ENCODE assay signal across 1 cellular context in genomic region chr12:56222531-56222895, GRCh38.
TF ChIP-seq lines count a peak whose summit lies in the region.

No MANE protein-coding gene starts in this region.

TF ChIP-seq in K562, 482 proteins besides CTCF, POLR2A, EP300 and RAD21:
- no peak for TF ChIP-seq SUPT5H (IDR thresholded peaks at IDR 0.05)
- 0 out of 2 replicates have a peak, but pooled peaks have one; percentile 31 for TF ChIP-seq LCOR (CRISPR knock-in tag; IDR thresholded peaks at IDR 0.05)
- 0 out of 2 replicates have a peak, but pooled peaks have one; percentile 1 for TF ChIP-seq GATAD2A (IDR thresholded peaks at IDR 0.05)
- 0 out of 2 replicates have a peak, but pooled peaks have one; percentile 19 for TF ChIP-seq ZSCAN32 (CRISPR knock-in tag; IDR thresholded peaks at IDR 0.05)
- TF ChIP-seq TFE3 (CRISPR knock-in tag; IDR thresholded peaks at IDR 0.05): peak; percentile 74
- TF ChIP-seq, protein P1, sequence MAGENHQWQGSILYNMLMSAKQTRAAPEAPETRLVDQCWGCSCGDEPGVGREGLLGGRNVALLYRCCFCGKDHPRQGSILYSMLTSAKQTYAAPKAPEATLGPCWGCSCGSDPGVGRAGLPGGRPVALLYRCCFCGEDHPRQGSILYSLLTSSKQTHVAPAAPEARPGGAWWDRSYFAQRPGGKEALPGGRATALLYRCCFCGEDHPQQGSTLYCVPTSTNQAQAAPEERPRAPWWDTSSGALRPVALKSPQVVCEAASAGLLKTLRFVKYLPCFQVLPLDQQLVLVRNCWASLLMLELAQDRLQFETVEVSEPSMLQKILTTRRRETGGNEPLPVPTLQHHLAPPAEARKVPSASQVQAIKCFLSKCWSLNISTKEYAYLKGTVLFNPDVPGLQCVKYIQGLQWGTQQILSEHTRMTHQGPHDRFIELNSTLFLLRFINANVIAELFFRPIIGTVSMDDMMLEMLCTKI (IDR thresholded peaks at IDR 0.05; ENCODE audit: partially characterized antibody): no peak
- 0 out of 2 replicates have a peak, but pooled peaks have one; percentile 45 for TF ChIP-seq ZNF766 (CRISPR knock-in tag; conservative IDR thresholded peaks at IDR 0.05)
- no peak for TF ChIP-seq NR4A1 (CRISPR knock-in tag; IDR thresholded peaks at IDR 0.05)
- 0 out of 2 replicates have a peak, but pooled peaks have one; percentile 10 for TF ChIP-seq NR4A1 (tag; IDR thresholded peaks at IDR 0.05)
- peak; percentile 67 for TF ChIP-seq EGR1 (conservative IDR thresholded peaks at IDR 0.05)
